8 cellular contexts compared by ENCODE assay signal in the genomic region with DNA sequence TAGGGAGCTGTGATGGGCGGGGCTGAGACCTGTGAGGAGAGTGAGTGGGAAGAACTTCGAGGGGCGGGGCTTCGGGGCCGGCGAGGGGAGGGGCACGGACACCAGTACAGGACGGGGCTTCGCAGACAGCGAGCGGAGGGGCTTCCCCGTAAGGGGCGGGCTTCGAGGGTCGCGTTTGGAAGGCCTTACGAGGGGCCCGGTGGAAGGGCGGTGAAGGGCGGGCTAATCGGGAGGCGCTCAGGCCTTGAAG. TPM values are rescaled to one million over a fixed set of nuclear protein-coding genes. Genes with fewer than 3 reads are reported as not detected.
DNase-seq lines count a peak whose midpoint lies in the region; ATAC-seq and TF ChIP-seq lines count a peak whose summit lies in the region.

No MANE protein-coding gene starts in this region.

- peak overlapping the region; percentile 93 to 96 for H3K9ac ChIP-seq in colonic mucosa (ENCODE audit: low read depth in 2 of 2, low read length in 2 of 2)

- intact Hi-C loops in colonic mucosa (cut with DNase I) (loop anchor here (10.0 kb wide), 1 partner anchor 294 kb away; a partner anchor contains a TSS), left lung (cut with DNase I) (no loop called here)

- H3K4me3 ChIP-seq in colonic mucosa: peak overlapping the region; percentile 44
- H3K4me3 ChIP-seq in left lung: peak overlapping the region; percentile 43 to 63

- H3K9me3 ChIP-seq in colonic mucosa (no peaks in the 10 kb centered on the region), left lung (no peaks in the 10 kb centered on the region)

- no peaks in the 10 kb centered on the region for H3K27me3 ChIP-seq in colonic mucosa
- no peaks in the 10 kb centered on the region for H3K27me3 ChIP-seq in left lung

- ATAC-seq in GM18858 (IDR thresholded peaks at IDR 0.05; ENCODE audit: unreplicated experiment) (peak; percentile 29), HG03354 (IDR thresholded peaks at IDR 0.05; ENCODE audit: poor library complexity, severe bottlenecking, unreplicated experiment) (peak; percentile 56), left lung (peak; percentile 86)

- H3K4me1 ChIP-seq in colonic mucosa: peaks cover 7% of the 10 kb centered on the region
- H3K4me1 ChIP-seq in left lung: peaks cover 15 to 59% of the 10 kb centered on the region in 2 donors

- DNase-seq in NCI-H524 treated with DMSO at 0.1 percent for 48 hours (lab: John Stamatoyannopoulos, UW) (peak; percentile 65), colonic mucosa (peak; percentile 100), left lung (peak; percentile 99 to 100)
- peak; percentile 98 for DNase-seq in activated CD4-positive, alpha-beta T cell treated with anti-CD3 and anti-CD28 coated beads for 48 hours
- DNase-seq in stimulated activated CD4-positive, alpha-beta T cell treated with anti-CD3 and anti-CD28 coated beads, Interleukin-4, amount 100 ng/mL, for 24 hours: peak; percentile 93

- peak overlapping the region; percentile 97 for H3K27ac ChIP-seq in 22Rv1
- H3K27ac ChIP-seq in colonic mucosa: peak overlapping the region; percentile 95
- H3K27ac ChIP-seq in left lung: peak overlapping the region; percentile 99

- TF ChIP-seq CTCF in 22Rv1 (IDR thresholded peaks at IDR 0.05) (no peak), colonic mucosa (IDR thresholded peaks at IDR 0.05) (no peak), left lung (IDR thresholded peaks at IDR 0.05) (no peak)

- H3K36me3 ChIP-seq in colonic mucosa (no peaks in the 10 kb centered on the region), left lung (no peaks in the 10 kb centered on the region)

RNA-seq across cellular contexts. Expression of a gene that starts 4.1 kb away (rescaled TPM):
- 10 to 100 TPM; 11.6 to 29.4 TPM for total RNA-seq in colonic mucosa
- total RNA-seq in left lung: 100 to 1,000 TPM; 127 to 320 TPM

RNA-seq across cellular contexts. Expression of a gene that starts 42.4 kb away (rescaled TPM):
- 10 to 100 TPM in 1 of 2 donors, 1 to 10 TPM in 1; 8.9 to 18.2 TPM for total RNA-seq in colonic mucosa
- total RNA-seq in left lung: 10 to 100 TPM in 1 of 2 donors, 1 to 10 TPM in 1; 9.8 to 10.6 TPM

RNA-seq across cellular contexts. Expression of a gene that starts 42.9 kb away (rescaled TPM):
- total RNA-seq in colonic mucosa (not detected), left lung (not detected)

RNA-seq across cellular contexts. Expression of a gene that starts 51.4 kb away (rescaled TPM):
- under 1 TPM in 1 of 2 donors, not detected in 1; 0.21 TPM for total RNA-seq in colonic mucosa
- total RNA-seq in left lung: 1 to 10 TPM; 1.3 to 1.9 TPM

Comparison
In these comparisons a context has a peak if more than half of its experiments do, and no peak if none do; other contexts are left out.
1. Peak in every context shown above with its lines: DNase-seq, ATAC-seq, H3K4me3 ChIP-seq and H3K27ac ChIP-seq.
2. ATAC-seq: peak in every context shown above with its lines; median percentile 86 in left lung; 56 in HG03354; 29 in GM18858.
3. RNA of a gene that starts 4.1 kb away (total RNA-seq): 127 to 320 TPM in left lung; 11.6 to 29.4 TPM in colonic mucosa; every median in the first group is over 4 times any median in the second.